ENCODE assay signal across 17 cellular contexts in genomic region chr12:12622418-12622817, GRCh38. TPM values are rescaled to one million over a fixed set of nuclear protein-coding genes. Genes with fewer than 3 reads are reported as not detected.
DNase-seq lines count a peak whose midpoint lies in the region; ATAC-seq and TF ChIP-seq lines count a peak whose summit lies in the region.
"Had no signal": no experiment of that assay in that cellular context is flagged by ENCODE, and none has a peak within 500 bp of the region (broad histone marks: within the 10 kb centered on the region; RNA-seq: fewer than 3 reads in every experiment).

No MANE protein-coding gene starts in this region.

- intact Hi-C loops in naive thymus-derived CD4-positive, alpha-beta T cell (cut with micrococcal nuclease): loop anchor here (1.0 to 5.0 kb wide), 5 partner anchors 11 to 246 kb away; partner anchors contain the start of gene CREBL2 (in 1 of the 2)

- H4K20me1 ChIP-seq in osteoblast (ENCODE audit: insufficient read depth, low read length): no peaks in the 10 kb centered on the region

- H3K36me3 Mint-ChIP-seq in activated naive CD8-positive, alpha-beta T cell treated with anti-CD3 and anti-CD28 coated beads for 36 hours: peaks cover 29% of the 10 kb centered on the region
- H3K36me3 Mint-ChIP-seq in naive thymus-derived CD4-positive, alpha-beta T cell: peaks cover 0 to 39% (median 27%) of the 10 kb centered on the region in 5 donors

- POLR2A ChIA-PET in naive thymus-derived CD4-positive, alpha-beta T cell (lab: Charles Lee): interaction anchor here (1.4 to 4.0 kb wide), 3 partner anchors 10 to 94 kb away, joined by 3 to 40 read pairs (median 9); partner anchors contain the start of gene CREBL2

- peak overlapping the region; percentile 72 for H3K27ac ChIP-seq in naive thymus-derived CD4-positive, alpha-beta T cell (ENCODE audit: low read depth, low read length)
- H3K27ac ChIP-seq in osteoblast (ENCODE audit: low read depth, low read length): no peak overlapping the region
- H3K27ac ChIP-seq in WERI-Rb-1: no peak overlapping the region
- H3K27ac ChIP-seq: SK-N-MC had no signal

- peak overlapping the region; percentile 29 for H3K4me3 ChIP-seq in naive thymus-derived CD4-positive, alpha-beta T cell (ENCODE audit: low read length)
- H3K4me3 ChIP-seq in osteoblast (ENCODE audit: insufficient read depth, low read length): no peak overlapping the region
- H3K4me3 ChIP-seq in WERI-Rb-1 (ENCODE audit: low read depth, low read length): no peak overlapping the region
- H3K4me3 ChIP-seq: SK-N-MC had no signal

- no peak for TF ChIP-seq CTCF in osteoblast (IDR thresholded peaks at IDR 0.05; ENCODE audit: extremely low read depth, low read depth, low read length)
- no peak for TF ChIP-seq CTCF in WERI-Rb-1 (IDR thresholded peaks at IDR 0.05; ENCODE audit: low read depth, low read length)

- H3K9me3 Mint-ChIP-seq in activated naive CD8-positive, alpha-beta T cell treated with anti-CD3 and anti-CD28 coated beads for 36 hours: peaks cover 5% of the 10 kb centered on the region
- peaks cover 0 to 6% (median 0%) of the 10 kb centered on the region in 11 donors for H3K9me3 Mint-ChIP-seq in naive thymus-derived CD4-positive, alpha-beta T cell

- peaks cover 45% of the 10 kb centered on the region for H3K4me1 Mint-ChIP-seq in activated naive CD8-positive, alpha-beta T cell treated with anti-CD3 and anti-CD28 coated beads for 36 hours
- peaks cover 34 to 91% (median 83%) of the 10 kb centered on the region in 7 donors for H3K4me1 Mint-ChIP-seq in naive thymus-derived CD4-positive, alpha-beta T cell

- peak overlapping the region; percentile 74 for H3K27ac Mint-ChIP-seq in activated naive CD8-positive, alpha-beta T cell treated with anti-CD3 and anti-CD28 coated beads for 36 hours
- peak overlapping the region; percentile 70 to 95 (median 86) for H3K27ac Mint-ChIP-seq in naive thymus-derived CD4-positive, alpha-beta T cell

- no peak overlapping the region for H2AFZ ChIP-seq in osteoblast (ENCODE audit: low read length)

- CTCF ChIA-PET in naive thymus-derived CD4-positive, alpha-beta T cell (lab: Charles Lee): interaction anchor here (1.2 kb wide), 1 partner anchor 9 kb away, joined by 7 read pairs; no protein-coding TSS in a partner anchor

- H3K4me3 Mint-ChIP-seq in activated naive CD8-positive, alpha-beta T cell treated with anti-CD3 and anti-CD28 coated beads for 36 hours: peak overlapping the region; percentile 30
- peak overlapping the region; percentile 1 to 79 (median 62) for H3K4me3 Mint-ChIP-seq in naive thymus-derived CD4-positive, alpha-beta T cell

- no peaks in the 10 kb centered on the region for H3K9me3 ChIP-seq in naive thymus-derived CD4-positive, alpha-beta T cell (ENCODE audit: control insufficient read depth in 2 of 3, low read length in 3 of 3)
- H3K9me3 ChIP-seq in osteoblast (ENCODE audit: low read depth, low read length): no peaks in the 10 kb centered on the region
- peaks cover 3% of the 10 kb centered on the region for H3K9me3 ChIP-seq in WERI-Rb-1 (ENCODE audit: severe bottlenecking)

- peaks cover 35% of the 10 kb centered on the region for H3K79me2 ChIP-seq in osteoblast (ENCODE audit: insufficient read depth, low read length)

- ATAC-seq in naive thymus-derived CD4-positive, alpha-beta T cell: peak; percentile 87
- no peak for ATAC-seq in GM19397 (IDR thresholded peaks at IDR 0.05; ENCODE audit: unreplicated experiment)

- no peak overlapping the region for H3K4me2 ChIP-seq in osteoblast (ENCODE audit: insufficient read depth, low read length)

- no peaks in the 10 kb centered on the region for H3K27me3 Mint-ChIP-seq in activated naive CD8-positive, alpha-beta T cell treated with anti-CD3 and anti-CD28 coated beads for 36 hours
- H3K27me3 Mint-ChIP-seq in naive thymus-derived CD4-positive, alpha-beta T cell: no peaks in the 10 kb centered on the region

- H3K36me3 ChIP-seq in naive thymus-derived CD4-positive, alpha-beta T cell (ENCODE audit: control insufficient read depth in 2 of 3, insufficient read depth in 3 of 3, low read length in 3 of 3): no peaks in the 10 kb centered on the region
- H3K36me3 ChIP-seq in osteoblast (ENCODE audit: insufficient read depth, low read length) (peaks cover 5% of the 10 kb centered on the region), WERI-Rb-1 (peaks cover 7% of the 10 kb centered on the region)

- DNase-seq in CD1c-positive myeloid dendritic cell (ENCODE audit: extremely low spot score) (peak; percentile 37), Kasumi-1 (lab: John Stamatoyannopoulos, UW) (peak; percentile 4 to 18), osteoblast (ENCODE audit: insufficient read length, low spot score, missing footprints) (no peak), glomerular visceral epithelial cell (ENCODE audit: extremely low spot score) (no peak), WERI-Rb-1 (no peak)
- DNase-seq in activated naive CD8-positive, alpha-beta T cell treated with anti-CD3 and anti-CD28 coated beads for 36 hours: no peak
- peak in 7 of 9 donors; percentile 44 to 76 (median 65) for DNase-seq in naive thymus-derived CD4-positive, alpha-beta T cell
- DNase-seq: activated CD4-positive, CD25-positive, alpha-beta regulatory T cell treated with anti-CD3 and anti-CD28 coated beads, Interleukin-2, amount 50 U/mL, for 72 hours; activated gamma-delta T cell treated with Interleukin-2 at 50 U/mL for 16 hours; erythroblast; head of caudate nucleus; MM.1S; NCI-H2171; stimulated activated CD4-positive, alpha-beta T cell treated with anti-CD3 and anti-CD28 coated beads, Interleukin-2, amount 100 ng/mL, for 24 hours; stimulated activated CD8-positive, alpha-beta memory T cell treated with anti-CD3 and anti-CD28 coated beads, Interleukin-4, amount 100 ng/mL, for 48 hours had no signal

- no peaks in the 10 kb centered on the region for H3K27me3 ChIP-seq in naive thymus-derived CD4-positive, alpha-beta T cell (ENCODE audit: control insufficient read depth in 2 of 2, insufficient read depth in 2 of 2, low read length in 2 of 2)
- H3K27me3 ChIP-seq in osteoblast (ENCODE audit: insufficient read depth, low read length) (no peaks in the 10 kb centered on the region), WERI-Rb-1 (ENCODE audit: insufficient read depth, low read depth, severe bottlenecking) (no peaks in the 10 kb centered on the region)

- peaks cover 27 to 40% of the 10 kb centered on the region in 2 donors for H3K4me1 ChIP-seq in naive thymus-derived CD4-positive, alpha-beta T cell (ENCODE audit: control insufficient read depth in 2 of 2, insufficient read depth in 2 of 2, low read length in 2 of 2)
- no peaks in the 10 kb centered on the region for H3K4me1 ChIP-seq in osteoblast (ENCODE audit: insufficient read depth, low read length)

RNA-seq across cellular contexts. Expression of gene CREBL2, which starts 10.7 kb away (rescaled TPM):
- 10 to 100 TPM; 12.5 to 13.9 TPM for total RNA-seq in activated naive CD8-positive, alpha-beta T cell treated with anti-CD3 and anti-CD28 coated beads for 36 hours
- 10 to 100 TPM; 17.3 to 39.5 (median 24.9) TPM for total RNA-seq in naive thymus-derived CD4-positive, alpha-beta T cell
- 10 to 100 TPM; 40.2 to 46.5 TPM for polyA plus RNA-seq in naive thymus-derived CD4-positive, alpha-beta T cell
- 47.0 and 54.5 TPM in 2 replicates for total RNA-seq in osteoblast

RNA-seq across cellular contexts. Expression of gene DUSP16, which starts 59.8 kb away (rescaled TPM):
- total RNA-seq in activated naive CD8-positive, alpha-beta T cell treated with anti-CD3 and anti-CD28 coated beads for 36 hours: 10 to 100 TPM; 21.6 to 24.4 TPM
- 10 to 100 TPM; 26.8 to 42.8 (median 38.9) TPM for total RNA-seq in naive thymus-derived CD4-positive, alpha-beta T cell
- 1 to 10 TPM; 4.4 to 5.0 TPM for polyA plus RNA-seq in naive thymus-derived CD4-positive, alpha-beta T cell
- total RNA-seq in osteoblast: 5.1 and 5.3 TPM in 2 replicates

Comparison
In these comparisons a context has a peak if more than half of its experiments do, and no peak if none do; other contexts are left out.
1. DNase-seq: peak in CD1c-positive myeloid dendritic cell (single experiment), Kasumi-1 (2 of 2) and naive thymus-derived CD4-positive, alpha-beta T cell (7 of 9); none in activated naive CD8-positive, alpha-beta T cell treated with anti-CD3 and anti-CD28 coated beads for 36 hours (single experiment), osteoblast (single experiment), glomerular visceral epithelial cell (single experiment) and WERI-Rb-1 (single experiment).